In the genomic region with DNA sequence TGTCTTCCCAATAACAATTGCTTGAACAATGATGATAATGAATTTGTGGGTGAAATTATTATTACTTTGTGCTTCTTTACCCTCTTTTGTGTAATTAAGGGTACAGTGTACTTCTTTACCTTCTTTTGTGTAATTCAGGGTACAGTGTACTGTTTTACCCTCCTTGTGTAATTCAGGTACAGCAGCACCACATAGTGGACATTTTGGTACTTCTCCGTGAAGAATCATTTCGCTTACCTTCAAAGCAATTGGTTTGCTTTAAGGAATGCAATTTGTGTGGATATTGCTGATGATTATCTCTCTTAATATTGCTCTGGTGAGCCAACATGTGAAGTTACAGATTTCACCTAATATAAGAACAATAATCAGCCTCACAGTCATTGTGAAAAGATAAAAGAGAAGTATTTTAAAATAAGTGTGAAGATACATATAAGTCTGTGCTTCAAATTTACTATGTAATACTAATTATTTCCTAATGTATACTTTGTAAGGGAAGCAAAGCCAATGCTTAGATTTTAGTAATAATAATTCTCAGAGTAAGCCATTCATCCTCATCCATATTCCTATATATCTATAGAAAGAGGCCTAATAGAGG, we compare ENCODE assay signal across 9 cellular contexts. TPM values are rescaled to one million over a fixed set of nuclear protein-coding genes. Genes with fewer than 3 reads are reported as not detected.
DNase-seq lines count a peak whose midpoint lies in the region; ATAC-seq and TF ChIP-seq lines count a peak whose summit lies in the region.
"Had no signal": no experiment of that assay in that cellular context is flagged by ENCODE, and none has a peak within 500 bp of the region (broad histone marks: within the 10 kb centered on the region; RNA-seq: fewer than 3 reads in every experiment).

No MANE protein-coding gene starts in this region.

- H3K27ac Mint-ChIP-seq in activated CD8-positive, alpha-beta T cell treated with anti-CD3 and anti-CD28 coated beads for 36 hours = no peak overlapping the region
- H3K27ac Mint-ChIP-seq: activated B cell treated with CpG ODN at 0.5 μM for 24 hours had no signal

- peak; percentile 75 for TF ChIP-seq CTCF in BE2C (IDR thresholded peaks at IDR 0.05; ENCODE audit: low read depth, low read length)
- peak; percentile 70 for TF ChIP-seq CTCF in GM12873 (IDR thresholded peaks at IDR 0.05; ENCODE audit: insufficient read depth, low read depth, low read length, missing control alignments)
- peak; percentile 82 for TF ChIP-seq CTCF in activated CD8-positive, alpha-beta T cell treated with anti-CD3 and anti-CD28 coated beads for 36 hours (IDR thresholded peaks at IDR 0.05)

- DNase-seq in BE2C (no peak), NCI-H1048 (lab: John Stamatoyannopoulos, UW) (peak; percentile 30), Right ventricle myocardium superior (no peak), sciatic nerve (ENCODE audit: low spot score) (no peak)
- DNase-seq in activated CD8-positive, alpha-beta T cell treated with anti-CD3 and anti-CD28 coated beads for 36 hours = peak; percentile 46
- DNase-seq: activated B cell treated with CpG ODN at 0.5 μM for 24 hours had no signal

- peaks cover 2% of the 10 kb centered on the region for H3K27me3 Mint-ChIP-seq in activated CD8-positive, alpha-beta T cell treated with anti-CD3 and anti-CD28 coated beads for 36 hours
- H3K27me3 Mint-ChIP-seq: activated B cell treated with CpG ODN at 0.5 μM for 24 hours had no signal

- no peaks in the 10 kb centered on the region for H3K9me3 ChIP-seq in BE2C

- no peak overlapping the region for H3K4me3 Mint-ChIP-seq in activated CD8-positive, alpha-beta T cell treated with anti-CD3 and anti-CD28 coated beads for 36 hours
- H3K4me3 Mint-ChIP-seq: activated B cell treated with CpG ODN at 0.5 μM for 24 hours had no signal

- no peaks in the 10 kb centered on the region for H3K4me1 ChIP-seq in BE2C

- POLR2A ChIA-PET in activated CD8-positive, alpha-beta T cell treated with anti-CD3 and anti-CD28 coated beads for 36 hours (lab: Charles Lee) = no interaction called here

- H3K4me3 ChIP-seq in BE2C (ENCODE audit: low read depth, low read length) = no peak overlapping the region

- H3K36me3 Mint-ChIP-seq in activated CD8-positive, alpha-beta T cell treated with anti-CD3 and anti-CD28 coated beads for 36 hours (ENCODE audit: low read depth) = no peaks in the 10 kb centered on the region

- no peaks in the 10 kb centered on the region for H3K36me3 ChIP-seq in BE2C

- CTCF ChIA-PET in activated CD8-positive, alpha-beta T cell treated with anti-CD3 and anti-CD28 coated beads for 36 hours (lab: Charles Lee) = interaction anchor here (0.6 to 1.8 kb wide), 16 partner anchors 11 to 742 kb away, joined by 3 to 10 read pairs (median 3); no protein-coding TSS in a partner anchor

- intact Hi-C loops in activated CD8-positive, alpha-beta T cell treated with anti-CD3 and anti-CD28 coated beads for 36 hours (cut with micrococcal nuclease) = loop anchor here (10.0 kb wide), 1 partner anchor 572 kb away; no protein-coding TSS in a partner anchor
- intact Hi-C loops in Right ventricle myocardium superior (cut with DNase I) = no loop called here
- intact Hi-C loops in sciatic nerve (cut with DNase I) = loop anchor here (10.0 kb wide), 1 partner anchor 572 kb away; no protein-coding TSS in a partner anchor

- ATAC-seq in HG02588 (IDR thresholded peaks at IDR 0.05; ENCODE audit: unreplicated experiment) (peak; percentile 71), Right ventricle myocardium superior (ENCODE audit: poor library complexity) (peak; percentile 80), sciatic nerve (peak; percentile 60), HG03039 (IDR thresholded peaks at IDR 0.05; ENCODE audit: unreplicated experiment) (no peak)
- ATAC-seq in activated CD8-positive, alpha-beta T cell treated with anti-CD3 and anti-CD28 coated beads for 36 hours = peak; percentile 58

- no peaks in the 10 kb centered on the region for H3K27me3 ChIP-seq in BE2C

- H3K4me1 Mint-ChIP-seq in activated CD8-positive, alpha-beta T cell treated with anti-CD3 and anti-CD28 coated beads for 36 hours (ENCODE audit: low read depth) = no peaks in the 10 kb centered on the region
- H3K4me1 Mint-ChIP-seq: activated B cell treated with CpG ODN at 0.5 μM for 24 hours had no signal

- no peaks in the 10 kb centered on the region for H3K9me3 Mint-ChIP-seq in activated CD8-positive, alpha-beta T cell treated with anti-CD3 and anti-CD28 coated beads for 36 hours
- H3K9me3 Mint-ChIP-seq: activated B cell treated with CpG ODN at 0.5 μM for 24 hours had no signal

RNA-seq across cellular contexts. Expression of gene SEC24B, which starts 27.2 kb away (rescaled TPM):
- polyA plus RNA-seq in BE2C (2012; ENCODE audit: insufficient read depth, insufficient read length, low read depth) = 13.4 TPM
- 10 to 100 TPM; 25.8 to 26.0 TPM for total RNA-seq in activated CD8-positive, alpha-beta T cell treated with anti-CD3 and anti-CD28 coated beads for 36 hours
- total RNA-seq in Right ventricle myocardium superior (24.1 TPM), sciatic nerve (46.7 TPM)

Comparison
In these comparisons a context has a peak if more than half of its experiments do, and no peak if none do; other contexts are left out.
1. DNase-seq: peak in NCI-H1048 (single experiment) and activated CD8-positive, alpha-beta T cell treated with anti-CD3 and anti-CD28 coated beads for 36 hours (single experiment); none in BE2C (single experiment), Right ventricle myocardium superior (single experiment) and sciatic nerve (single experiment).
2. Peak in every context shown above with its lines, with median percentiles within 50 percentile points of each other: CTCF ChIP-seq.